1 cellular context compared by ENCODE assay signal in genomic region chr16:12815361-12815760, GRCh38.
TF ChIP-seq lines count a peak whose summit lies in the region.

No MANE protein-coding gene starts in this region.

TF ChIP-seq in SK-N-SH, 30 proteins besides CTCF, POLR2A, EP300 and RAD21:
- TF ChIP-seq REST (IDR thresholded peaks at IDR 0.05; ENCODE audit: low read depth, low read length) (no peak), MAX (IDR thresholded peaks at IDR 0.05; ENCODE audit: low read depth) (no peak), YY1 (IDR thresholded peaks at IDR 0.05; ENCODE audit: low read depth) (no peak), USF1 (IDR thresholded peaks at IDR 0.05; ENCODE audit: borderline replicate concordance, low read depth) (no peak), GABPA (IDR thresholded peaks at IDR 0.05; ENCODE audit: low read depth) (no peak), NRF1 (IDR thresholded peaks at IDR 0.05; ENCODE audit: low read depth, low read length) (no peak), PBX3 (IDR thresholded peaks at IDR 0.05) (no peak)
